1 cellular context compared by ENCODE assay signal in the genomic region with DNA sequence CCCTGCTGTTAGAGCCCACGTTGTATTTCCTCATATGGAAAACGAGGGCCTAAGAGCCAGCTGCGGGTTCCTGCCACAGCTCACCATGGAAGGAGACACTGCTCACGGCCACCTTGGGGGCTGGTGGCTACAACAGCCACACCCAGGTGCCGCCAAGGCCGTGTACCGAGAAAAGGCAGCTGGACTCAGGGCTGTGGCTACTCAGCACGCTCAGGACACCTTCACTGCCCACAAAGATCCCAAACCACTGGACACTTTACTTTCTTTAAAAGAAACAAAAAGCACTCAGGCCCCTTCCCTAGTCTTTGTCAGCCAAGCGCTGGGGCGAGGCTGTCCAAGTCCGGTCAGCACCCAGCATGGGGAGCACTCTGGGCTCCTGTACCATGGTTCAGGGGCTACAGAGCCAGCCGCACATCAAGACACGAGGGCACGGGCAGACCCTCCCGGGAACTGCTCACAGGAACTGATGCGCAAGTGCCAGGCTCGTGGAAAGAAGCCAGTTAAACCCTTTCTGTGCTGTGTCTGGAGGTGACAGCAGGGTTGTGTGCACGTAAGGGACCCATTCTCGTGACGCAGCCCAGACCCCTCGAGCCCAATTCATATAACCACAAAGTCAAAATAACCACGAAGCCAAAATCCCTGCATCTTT.
A peak's percentile ranks its signal among the peaks of the same experiment; 100 is the strongest.
TF ChIP-seq lines count a peak whose summit lies in the region.

No MANE protein-coding gene starts in this region.

TF ChIP-seq in HepG2, 621 proteins besides CTCF, POLR2A, EP300 and RAD21 (continued from another document):
- TF ChIP-seq, protein P1, sequence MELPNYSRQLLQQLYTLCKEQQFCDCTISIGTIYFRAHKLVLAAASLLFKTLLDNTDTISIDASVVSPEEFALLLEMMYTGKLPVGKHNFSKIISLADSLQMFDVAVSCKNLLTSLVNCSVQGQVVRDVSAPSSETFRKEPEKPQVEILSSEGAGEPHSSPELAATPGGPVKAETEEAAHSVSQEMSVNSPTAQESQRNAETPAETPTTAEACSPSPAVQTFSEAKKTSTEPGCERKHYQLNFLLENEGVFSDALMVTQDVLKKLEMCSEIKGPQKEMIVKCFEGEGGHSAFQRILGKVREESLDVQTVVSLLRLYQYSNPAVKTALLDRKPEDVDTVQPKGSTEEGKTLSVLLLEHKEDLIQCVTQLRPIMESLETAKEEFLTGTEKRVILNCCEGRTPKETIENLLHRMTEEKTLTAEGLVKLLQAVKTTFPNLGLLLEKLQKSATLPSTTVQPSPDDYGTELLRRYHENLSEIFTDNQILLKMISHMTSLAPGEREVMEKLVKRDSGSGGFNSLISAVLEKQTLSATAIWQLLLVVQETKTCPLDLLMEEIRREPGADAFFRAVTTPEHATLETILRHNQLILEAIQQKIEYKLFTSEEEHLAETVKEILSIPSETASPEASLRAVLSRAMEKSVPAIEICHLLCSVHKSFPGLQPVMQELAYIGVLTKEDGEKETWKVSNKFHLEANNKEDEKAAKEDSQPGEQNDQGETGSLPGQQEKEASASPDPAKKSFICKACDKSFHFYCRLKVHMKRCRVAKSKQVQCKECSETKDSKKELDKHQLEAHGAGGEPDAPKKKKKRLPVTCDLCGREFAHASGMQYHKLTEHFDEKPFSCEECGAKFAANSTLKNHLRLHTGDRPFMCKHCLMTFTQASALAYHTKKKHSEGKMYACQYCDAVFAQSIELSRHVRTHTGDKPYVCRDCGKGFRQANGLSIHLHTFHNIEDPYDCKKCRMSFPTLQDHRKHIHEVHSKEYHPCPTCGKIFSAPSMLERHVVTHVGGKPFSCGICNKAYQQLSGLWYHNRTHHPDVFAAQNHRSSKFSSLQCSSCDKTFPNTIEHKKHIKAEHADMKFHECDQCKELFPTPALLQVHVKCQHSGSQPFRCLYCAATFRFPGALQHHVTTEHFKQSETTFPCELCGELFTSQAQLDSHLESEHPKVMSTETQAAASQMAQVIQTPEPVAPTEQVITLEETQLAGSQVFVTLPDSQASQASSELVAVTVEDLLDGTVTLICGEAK (IDR thresholded peaks at IDR 0.05) = no peak
- TF ChIP-seq, protein P1 (CRISPR knock-in tag; IDR thresholded peaks at IDR 0.05) = no peak
- TF ChIP-seq, protein P2, sequence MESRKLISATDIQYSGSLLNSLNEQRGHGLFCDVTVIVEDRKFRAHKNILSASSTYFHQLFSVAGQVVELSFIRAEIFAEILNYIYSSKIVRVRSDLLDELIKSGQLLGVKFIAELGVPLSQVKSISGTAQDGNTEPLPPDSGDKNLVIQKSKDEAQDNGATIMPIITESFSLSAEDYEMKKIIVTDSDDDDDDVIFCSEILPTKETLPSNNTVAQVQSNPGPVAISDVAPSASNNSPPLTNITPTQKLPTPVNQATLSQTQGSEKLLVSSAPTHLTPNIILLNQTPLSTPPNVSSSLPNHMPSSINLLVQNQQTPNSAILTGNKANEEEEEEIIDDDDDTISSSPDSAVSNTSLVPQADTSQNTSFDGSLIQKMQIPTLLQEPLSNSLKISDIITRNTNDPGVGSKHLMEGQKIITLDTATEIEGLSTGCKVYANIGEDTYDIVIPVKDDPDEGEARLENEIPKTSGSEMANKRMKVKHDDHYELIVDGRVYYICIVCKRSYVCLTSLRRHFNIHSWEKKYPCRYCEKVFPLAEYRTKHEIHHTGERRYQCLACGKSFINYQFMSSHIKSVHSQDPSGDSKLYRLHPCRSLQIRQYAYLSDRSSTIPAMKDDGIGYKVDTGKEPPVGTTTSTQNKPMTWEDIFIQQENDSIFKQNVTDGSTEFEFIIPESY (CRISPR knock-in tag; IDR thresholded peaks at IDR 0.05) = peak; percentile 66; the same call in 1 of the 2 replicates
- peak; percentile 43; the same call in 1 of the 2 replicates for TF ChIP-seq POLR2G (IDR thresholded peaks at IDR 0.05; ENCODE audit: low read depth, low read length)
